ENCODE assay signal across 1 cellular context in the genomic region with DNA sequence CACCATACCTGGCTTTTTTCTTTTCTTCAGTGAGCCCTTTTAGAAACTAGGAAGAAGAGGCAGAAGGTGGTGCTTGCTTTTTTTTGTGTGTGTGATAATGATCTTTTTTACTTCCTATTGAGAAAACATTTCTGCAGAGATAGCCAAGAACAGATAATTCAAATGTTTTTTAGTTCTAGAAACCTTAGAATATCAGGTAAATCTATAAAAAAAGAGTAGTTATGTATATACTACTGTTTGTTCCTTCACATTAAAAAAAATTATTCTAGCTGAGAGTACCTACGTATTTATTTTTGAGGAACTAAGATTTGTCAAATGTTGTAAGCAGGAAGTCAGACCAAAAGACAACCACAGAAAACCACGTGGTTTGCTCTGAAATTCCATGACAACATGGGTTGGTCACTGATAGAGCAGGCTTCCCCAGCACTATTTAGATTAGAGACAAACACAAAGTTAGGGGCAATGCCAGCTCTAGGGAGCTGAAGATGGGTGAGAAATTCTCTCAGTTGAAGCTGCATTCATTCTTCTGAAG.
TF ChIP-seq lines count a peak whose summit lies in the region.

No MANE protein-coding gene starts in this region.

TF ChIP-seq in K562, 482 proteins besides CTCF, POLR2A, EP300 and RAD21 (continued from another document and continues in another):
- TF ChIP-seq, protein P1, sequence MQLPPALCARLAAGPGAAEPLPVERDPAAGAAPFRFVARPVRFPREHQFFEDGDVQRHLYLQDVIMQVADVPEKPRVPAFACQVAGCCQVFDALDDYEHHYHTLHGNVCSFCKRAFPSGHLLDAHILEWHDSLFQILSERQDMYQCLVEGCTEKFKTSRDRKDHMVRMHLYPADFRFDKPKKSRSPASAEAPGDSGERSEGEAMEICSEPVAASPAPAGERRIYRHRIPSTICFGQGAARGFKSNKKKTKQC (CRISPR knock-in tag; IDR thresholded peaks at IDR 0.05) = no peak
- TF ChIP-seq MAFK (IDR thresholded peaks at IDR 0.05; ENCODE audit: low read length) (no peak), MYC (IDR thresholded peaks at IDR 0.05; ENCODE audit: low read depth, low read length) (peak; percentile 82), MYC (CRISPR knock-in tag; IDR thresholded peaks at IDR 0.05; ENCODE audit: borderline replicate concordance, low read depth) (no peak), DIDO1 (tag; IDR thresholded peaks at IDR 0.05; ENCODE audit: low read depth) (no peak), TEAD2 (tag; IDR thresholded peaks at IDR 0.05) (no peak), ELF1 (tag; IDR thresholded peaks at IDR 0.05) (peak; percentile 73; the same call in 1 of the 2 replicates), U2AF1 (optimal IDR thresholded peaks at IDR 0.05; ENCODE audit: low read depth, low read length) (no peak), PTRF (tag; IDR thresholded peaks at IDR 0.05) (no peak), RBBP5 (IDR thresholded peaks at IDR 0.05; ENCODE audit: borderline replicate concordance, insufficient read depth, low read length, poor library complexity, severe bottlenecking) (no peak), CEBPB (tag; IDR thresholded peaks at IDR 0.05) (no peak), ILF3 (IDR thresholded peaks at IDR 0.05; ENCODE audit: borderline replicate concordance) (no peak), OTX1 (CRISPR knock-in tag; IDR thresholded peaks at IDR 0.05) (no peak), ASH1L (IDR thresholded peaks at IDR 0.05; ENCODE audit: borderline replicate concordance, low read depth, partially characterized antibody) (no peak), ZNF75A (CRISPR knock-in tag; IDR thresholded peaks at IDR 0.05) (no peak), ZNF124 (CRISPR knock-in tag; IDR thresholded peaks at IDR 0.05) (no peak), SUPT5H (IDR thresholded peaks at IDR 0.05) (no peak), FUS (optimal IDR thresholded peaks at IDR 0.05; ENCODE audit: low read depth, low read length) (no peak), ZNF212 (CRISPR knock-in tag; IDR thresholded peaks at IDR 0.05) (no peak), ZNF311 (CRISPR knock-in tag; IDR thresholded peaks at IDR 0.05) (no peak), KLF1 (tag; IDR thresholded peaks at IDR 0.05) (no peak), MTA2 (IDR thresholded peaks at IDR 0.05; ENCODE audit: low read depth) (no peak), ZZZ3 (IDR thresholded peaks at IDR 0.05) (no peak), ZNF134 (CRISPR knock-in tag; conservative IDR thresholded peaks at IDR 0.05) (no peak), ZNF133 (CRISPR knock-in tag; IDR thresholded peaks at IDR 0.05) (no peak), LARP7 (IDR thresholded peaks at IDR 0.05) (no peak), HOXB6 (CRISPR knock-in tag; IDR thresholded peaks at IDR 0.05; ENCODE audit: borderline replicate concordance) (no peak), MEIS2 (IDR thresholded peaks at IDR 0.05; ENCODE audit: partially characterized antibody) (no peak), ZNF778 (CRISPR knock-in tag; IDR thresholded peaks at IDR 0.05) (no peak), IFI16 (CRISPR knock-in tag; IDR thresholded peaks at IDR 0.05) (no peak), TAF1 (IDR thresholded peaks at IDR 0.05; ENCODE audit: control insufficient read depth, extremely low read depth, insufficient read depth, low read length, severe bottlenecking) (no peak), SRSF3 (IDR thresholded peaks at IDR 0.05; ENCODE audit: insufficient read depth, low read length) (no peak), SIX5 (IDR thresholded peaks at IDR 0.05; ENCODE audit: borderline replicate concordance in 1 of 2, insufficient read depth in 1 of 2, low read depth in 1 of 2, low read length in 2 of 2) (no peak), MCM2 (IDR thresholded peaks at IDR 0.05; ENCODE audit: low read depth) (no peak)
- TF ChIP-seq, protein P2, sequence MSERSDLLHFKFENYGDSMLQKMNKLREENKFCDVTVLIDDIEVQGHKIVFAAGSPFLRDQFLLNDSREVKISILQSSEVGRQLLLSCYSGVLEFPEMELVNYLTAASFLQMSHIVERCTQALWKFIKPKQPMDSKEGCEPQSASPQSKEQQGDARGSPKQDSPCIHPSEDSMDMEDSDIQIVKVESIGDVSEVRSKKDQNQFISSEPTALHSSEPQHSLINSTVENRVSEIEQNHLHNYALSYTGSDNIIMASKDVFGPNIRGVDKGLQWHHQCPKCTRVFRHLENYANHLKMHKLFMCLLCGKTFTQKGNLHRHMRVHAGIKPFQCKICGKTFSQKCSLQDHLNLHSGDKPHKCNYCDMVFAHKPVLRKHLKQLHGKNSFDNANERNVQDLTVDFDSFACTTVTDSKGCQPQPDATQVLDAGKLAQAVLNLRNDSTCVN (CRISPR knock-in tag; IDR thresholded peaks at IDR 0.05) = no peak
- TF ChIP-seq, protein P3, sequence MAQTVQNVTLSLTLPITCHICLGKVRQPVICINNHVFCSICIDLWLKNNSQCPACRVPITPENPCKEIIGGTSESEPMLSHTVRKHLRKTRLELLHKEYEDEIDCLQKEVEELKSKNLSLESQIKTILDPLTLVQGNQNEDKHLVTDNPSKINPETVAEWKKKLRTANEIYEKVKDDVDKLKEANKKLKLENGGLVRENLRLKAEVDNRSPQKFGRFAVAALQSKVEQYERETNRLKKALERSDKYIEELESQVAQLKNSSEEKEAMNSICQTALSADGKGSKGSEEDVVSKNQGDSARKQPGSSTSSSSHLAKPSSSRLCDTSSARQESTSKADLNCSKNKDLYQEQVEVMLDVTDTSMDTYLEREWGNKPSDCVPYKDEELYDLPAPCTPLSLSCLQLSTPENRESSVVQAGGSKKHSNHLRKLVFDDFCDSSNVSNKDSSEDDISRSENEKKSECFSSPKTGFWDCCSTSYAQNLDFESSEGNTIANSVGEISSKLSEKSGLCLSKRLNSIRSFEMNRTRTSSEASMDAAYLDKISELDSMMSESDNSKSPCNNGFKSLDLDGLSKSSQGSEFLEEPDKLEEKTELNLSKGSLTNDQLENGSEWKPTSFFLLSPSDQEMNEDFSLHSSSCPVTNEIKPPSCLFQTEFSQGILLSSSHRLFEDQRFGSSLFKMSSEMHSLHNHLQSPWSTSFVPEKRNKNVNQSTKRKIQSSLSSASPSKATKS (CRISPR knock-in tag; IDR thresholded peaks at IDR 0.05) = no peak
- TF ChIP-seq, protein P4, sequence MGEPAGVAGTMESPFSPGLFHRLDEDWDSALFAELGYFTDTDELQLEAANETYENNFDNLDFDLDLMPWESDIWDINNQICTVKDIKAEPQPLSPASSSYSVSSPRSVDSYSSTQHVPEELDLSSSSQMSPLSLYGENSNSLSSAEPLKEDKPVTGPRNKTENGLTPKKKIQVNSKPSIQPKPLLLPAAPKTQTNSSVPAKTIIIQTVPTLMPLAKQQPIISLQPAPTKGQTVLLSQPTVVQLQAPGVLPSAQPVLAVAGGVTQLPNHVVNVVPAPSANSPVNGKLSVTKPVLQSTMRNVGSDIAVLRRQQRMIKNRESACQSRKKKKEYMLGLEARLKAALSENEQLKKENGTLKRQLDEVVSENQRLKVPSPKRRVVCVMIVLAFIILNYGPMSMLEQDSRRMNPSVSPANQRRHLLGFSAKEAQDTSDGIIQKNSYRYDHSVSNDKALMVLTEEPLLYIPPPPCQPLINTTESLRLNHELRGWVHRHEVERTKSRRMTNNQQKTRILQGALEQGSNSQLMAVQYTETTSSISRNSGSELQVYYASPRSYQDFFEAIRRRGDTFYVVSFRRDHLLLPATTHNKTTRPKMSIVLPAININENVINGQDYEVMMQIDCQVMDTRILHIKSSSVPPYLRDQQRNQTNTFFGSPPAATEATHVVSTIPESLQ (CRISPR knock-in tag; IDR thresholded peaks at IDR 0.05) = no peak
- TF ChIP-seq, protein P5, sequence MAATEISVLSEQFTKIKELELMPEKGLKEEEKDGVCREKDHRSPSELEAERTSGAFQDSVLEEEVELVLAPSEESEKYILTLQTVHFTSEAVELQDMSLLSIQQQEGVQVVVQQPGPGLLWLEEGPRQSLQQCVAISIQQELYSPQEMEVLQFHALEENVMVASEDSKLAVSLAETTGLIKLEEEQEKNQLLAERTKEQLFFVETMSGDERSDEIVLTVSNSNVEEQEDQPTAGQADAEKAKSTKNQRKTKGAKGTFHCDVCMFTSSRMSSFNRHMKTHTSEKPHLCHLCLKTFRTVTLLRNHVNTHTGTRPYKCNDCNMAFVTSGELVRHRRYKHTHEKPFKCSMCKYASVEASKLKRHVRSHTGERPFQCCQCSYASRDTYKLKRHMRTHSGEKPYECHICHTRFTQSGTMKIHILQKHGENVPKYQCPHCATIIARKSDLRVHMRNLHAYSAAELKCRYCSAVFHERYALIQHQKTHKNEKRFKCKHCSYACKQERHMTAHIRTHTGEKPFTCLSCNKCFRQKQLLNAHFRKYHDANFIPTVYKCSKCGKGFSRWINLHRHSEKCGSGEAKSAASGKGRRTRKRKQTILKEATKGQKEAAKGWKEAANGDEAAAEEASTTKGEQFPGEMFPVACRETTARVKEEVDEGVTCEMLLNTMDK (IDR thresholded peaks at IDR 0.05; ENCODE audit: borderline replicate concordance, insufficient read depth, low read depth, low read length, poor library complexity, severe bottlenecking) = no peak
- TF ChIP-seq, protein P6, sequence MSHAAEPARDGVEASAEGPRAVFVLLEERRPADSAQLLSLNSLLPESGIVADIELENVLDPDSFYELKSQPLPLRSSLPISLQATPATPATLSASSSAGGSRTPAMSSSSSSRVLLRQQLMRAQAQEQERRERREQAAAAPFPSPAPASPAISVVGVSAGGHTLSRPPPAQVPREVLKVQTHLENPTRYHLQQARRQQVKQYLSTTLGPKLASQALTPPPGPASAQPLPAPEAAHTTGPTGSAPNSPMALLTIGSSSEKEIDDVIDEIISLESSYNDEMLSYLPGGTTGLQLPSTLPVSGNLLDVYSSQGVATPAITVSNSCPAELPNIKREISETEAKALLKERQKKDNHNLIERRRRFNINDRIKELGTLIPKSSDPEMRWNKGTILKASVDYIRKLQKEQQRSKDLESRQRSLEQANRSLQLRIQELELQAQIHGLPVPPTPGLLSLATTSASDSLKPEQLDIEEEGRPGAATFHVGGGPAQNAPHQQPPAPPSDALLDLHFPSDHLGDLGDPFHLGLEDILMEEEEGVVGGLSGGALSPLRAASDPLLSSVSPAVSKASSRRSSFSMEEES (CRISPR knock-in tag; IDR thresholded peaks at IDR 0.05) = peak; percentile 44
- TF ChIP-seq, protein P7, sequence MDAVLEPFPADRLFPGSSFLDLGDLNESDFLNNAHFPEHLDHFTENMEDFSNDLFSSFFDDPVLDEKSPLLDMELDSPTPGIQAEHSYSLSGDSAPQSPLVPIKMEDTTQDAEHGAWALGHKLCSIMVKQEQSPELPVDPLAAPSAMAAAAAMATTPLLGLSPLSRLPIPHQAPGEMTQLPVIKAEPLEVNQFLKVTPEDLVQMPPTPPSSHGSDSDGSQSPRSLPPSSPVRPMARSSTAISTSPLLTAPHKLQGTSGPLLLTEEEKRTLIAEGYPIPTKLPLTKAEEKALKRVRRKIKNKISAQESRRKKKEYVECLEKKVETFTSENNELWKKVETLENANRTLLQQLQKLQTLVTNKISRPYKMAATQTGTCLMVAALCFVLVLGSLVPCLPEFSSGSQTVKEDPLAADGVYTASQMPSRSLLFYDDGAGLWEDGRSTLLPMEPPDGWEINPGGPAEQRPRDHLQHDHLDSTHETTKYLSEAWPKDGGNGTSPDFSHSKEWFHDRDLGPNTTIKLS (IDR thresholded peaks at IDR 0.05; ENCODE audit: borderline replicate concordance, low read depth) = no peak
- TF ChIP-seq, protein P8, sequence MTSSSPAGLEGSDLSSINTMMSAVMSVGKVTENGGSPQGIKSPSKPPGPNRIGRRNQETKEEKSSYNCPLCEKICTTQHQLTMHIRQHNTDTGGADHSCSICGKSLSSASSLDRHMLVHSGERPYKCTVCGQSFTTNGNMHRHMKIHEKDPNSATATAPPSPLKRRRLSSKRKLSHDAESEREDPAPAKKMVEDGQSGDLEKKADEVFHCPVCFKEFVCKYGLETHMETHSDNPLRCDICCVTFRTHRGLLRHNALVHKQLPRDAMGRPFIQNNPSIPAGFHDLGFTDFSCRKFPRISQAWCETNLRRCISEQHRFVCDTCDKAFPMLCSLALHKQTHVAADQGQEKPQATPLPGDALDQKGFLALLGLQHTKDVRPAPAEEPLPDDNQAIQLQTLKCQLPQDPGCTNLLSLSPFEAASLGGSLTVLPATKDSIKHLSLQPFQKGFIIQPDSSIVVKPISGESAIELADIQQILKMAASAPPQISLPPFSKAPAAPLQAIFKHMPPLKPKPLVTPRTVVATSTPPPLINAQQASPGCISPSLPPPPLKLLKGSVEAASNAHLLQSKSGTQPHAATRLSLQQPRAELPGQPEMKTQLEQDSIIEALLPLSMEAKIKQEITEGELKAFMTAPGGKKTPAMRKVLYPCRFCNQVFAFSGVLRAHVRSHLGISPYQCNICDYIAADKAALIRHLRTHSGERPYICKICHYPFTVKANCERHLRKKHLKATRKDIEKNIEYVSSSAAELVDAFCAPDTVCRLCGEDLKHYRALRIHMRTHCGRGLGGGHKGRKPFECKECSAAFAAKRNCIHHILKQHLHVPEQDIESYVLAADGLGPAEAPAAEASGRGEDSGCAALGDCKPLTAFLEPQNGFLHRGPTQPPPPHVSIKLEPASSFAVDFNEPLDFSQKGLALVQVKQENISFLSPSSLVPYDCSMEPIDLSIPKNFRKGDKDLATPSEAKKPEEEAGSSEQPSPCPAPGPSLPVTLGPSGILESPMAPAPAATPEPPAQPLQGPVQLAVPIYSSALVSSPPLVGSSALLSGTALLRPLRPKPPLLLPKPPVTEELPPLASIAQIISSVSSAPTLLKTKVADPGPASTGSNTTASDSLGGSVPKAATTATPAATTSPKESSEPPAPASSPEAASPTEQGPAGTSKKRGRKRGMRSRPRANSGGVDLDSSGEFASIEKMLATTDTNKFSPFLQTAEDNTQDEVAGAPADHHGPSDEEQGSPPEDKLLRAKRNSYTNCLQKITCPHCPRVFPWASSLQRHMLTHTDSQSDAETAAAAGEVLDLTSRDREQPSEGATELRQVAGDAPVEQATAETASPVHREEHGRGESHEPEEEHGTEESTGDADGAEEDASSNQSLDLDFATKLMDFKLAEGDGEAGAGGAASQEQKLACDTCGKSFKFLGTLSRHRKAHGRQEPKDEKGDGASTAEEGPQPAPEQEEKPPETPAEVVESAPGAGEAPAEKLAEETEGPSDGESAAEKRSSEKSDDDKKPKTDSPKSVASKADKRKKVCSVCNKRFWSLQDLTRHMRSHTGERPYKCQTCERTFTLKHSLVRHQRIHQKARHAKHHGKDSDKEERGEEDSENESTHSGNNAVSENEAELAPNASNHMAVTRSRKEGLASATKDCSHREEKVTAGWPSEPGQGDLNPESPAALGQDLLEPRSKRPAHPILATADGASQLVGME (CRISPR knock-in tag; IDR thresholded peaks at IDR 0.05) = no peak
- TF ChIP-seq, protein P9, sequence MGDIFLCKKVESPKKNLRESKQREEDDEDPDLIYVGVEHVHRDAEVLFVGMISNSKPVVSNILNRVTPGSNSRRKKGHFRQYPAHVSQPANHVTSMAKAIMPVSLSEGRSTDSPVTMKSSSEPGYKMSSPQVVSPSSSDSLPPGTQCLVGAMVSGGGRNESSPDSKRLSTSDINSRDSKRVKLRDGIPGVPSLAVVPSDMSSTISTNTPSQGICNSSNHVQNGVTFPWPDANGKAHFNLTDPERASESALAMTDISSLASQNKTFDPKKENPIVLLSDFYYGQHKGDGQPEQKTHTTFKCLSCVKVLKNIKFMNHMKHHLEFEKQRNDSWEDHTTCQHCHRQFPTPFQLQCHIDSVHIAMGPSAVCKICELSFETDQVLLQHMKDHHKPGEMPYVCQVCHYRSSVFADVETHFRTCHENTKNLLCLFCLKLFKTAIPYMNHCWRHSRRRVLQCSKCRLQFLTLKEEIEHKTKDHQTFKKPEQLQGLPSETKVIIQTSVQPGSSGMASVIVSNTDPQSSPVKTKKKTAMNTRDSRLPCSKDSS (IDR thresholded peaks at IDR 0.05; ENCODE audit: low read depth, partially characterized antibody) = no peak
- TF ChIP-seq, protein P10, sequence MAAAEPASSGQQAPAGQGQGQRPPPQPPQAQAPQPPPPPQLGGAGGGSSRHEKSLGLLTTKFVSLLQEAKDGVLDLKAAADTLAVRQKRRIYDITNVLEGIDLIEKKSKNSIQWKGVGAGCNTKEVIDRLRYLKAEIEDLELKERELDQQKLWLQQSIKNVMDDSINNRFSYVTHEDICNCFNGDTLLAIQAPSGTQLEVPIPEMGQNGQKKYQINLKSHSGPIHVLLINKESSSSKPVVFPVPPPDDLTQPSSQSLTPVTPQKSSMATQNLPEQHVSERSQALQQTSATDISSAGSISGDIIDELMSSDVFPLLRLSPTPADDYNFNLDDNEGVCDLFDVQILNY (CRISPR knock-in tag; IDR thresholded peaks at IDR 0.05) = no peak
